1 cellular context compared by ENCODE assay signal in genomic region chr10:28293238-28294168, GRCh38.
TF ChIP-seq lines count a peak whose summit lies in the region.

No MANE protein-coding gene starts in this region.

TF ChIP-seq in H1, 55 proteins besides CTCF, POLR2A, EP300 and RAD21:
- peak; percentile 28 for TF ChIP-seq CTBP2 (IDR thresholded peaks at IDR 0.05; ENCODE audit: borderline replicate concordance, insufficient read depth, insufficient read length, low read length)
- no peak for TF ChIP-seq SP2 (IDR thresholded peaks at IDR 0.05; ENCODE audit: low read length)
- no peak for TF ChIP-seq KDM5A (IDR thresholded peaks at IDR 0.05; ENCODE audit: low read length)
- no peak for TF ChIP-seq NANOG (IDR thresholded peaks at IDR 0.05; ENCODE audit: insufficient read depth, low read depth, low read length, poor library complexity, severe bottlenecking)
- peak; percentile 76 for TF ChIP-seq ASH2L (IDR thresholded peaks at IDR 0.05; ENCODE audit: low read length)
- TF ChIP-seq SAP30 (IDR thresholded peaks at IDR 0.05; ENCODE audit: insufficient read depth, insufficient replicate concordance, low read length) = no peak
- peak; percentile 50; the same call in 1 of the 2 replicates for TF ChIP-seq TEAD4 (IDR thresholded peaks at IDR 0.05; ENCODE audit: low read depth, low read length)
